In genomic region chr3:197297020-197297419, GRCh38 we compare ENCODE assay signal across 8 cellular contexts. TPM values are rescaled to one million over a fixed set of nuclear protein-coding genes. Genes with fewer than 3 reads are reported as not detected.
DNase-seq lines count a peak whose midpoint lies in the region; ATAC-seq lines count a peak whose summit lies in the region.

No MANE protein-coding gene starts in this region.

- H3K4me3 ChIP-seq in iPS DF 6.9 (ENCODE audit: low read length): peak overlapping the region; percentile 52

- no peaks in the 10 kb centered on the region; the same call in 1 of the 2 replicates for H3K4me1 ChIP-seq in iPS DF 6.9 (ENCODE audit: control insufficient read depth, insufficient read depth, low read length)

- peaks cover 35% of the 10 kb centered on the region for H3K27me3 Mint-ChIP-seq in activated naive CD4-positive, alpha-beta T cell treated with anti-CD3 and anti-CD28 coated beads, Interleukin-2, amount 10 ng/mL, durations not matched to agents 7 days and 5 days
- peaks cover 14% of the 10 kb centered on the region for H3K27me3 Mint-ChIP-seq in activated CD4-positive, alpha-beta memory T cell treated with anti-CD3 and anti-CD28 coated beads for 36 hours
- peaks cover 8 to 18% of the 10 kb centered on the region in 2 donors for H3K27me3 Mint-ChIP-seq in stimulated activated naive B cell treated with anti-CD40 and anti-IgM and Interleukin-4, amounts not matched to agents 10 μg/mL and 1 μg/mL and 100 μg/mL, for 72 hours

- no peaks in the 10 kb centered on the region for H3K9me3 Mint-ChIP-seq in activated naive CD4-positive, alpha-beta T cell treated with anti-CD3 and anti-CD28 coated beads, Interleukin-2, amount 10 ng/mL, durations not matched to agents 7 days and 5 days
- H3K9me3 Mint-ChIP-seq in activated CD4-positive, alpha-beta memory T cell treated with anti-CD3 and anti-CD28 coated beads for 36 hours: no peaks in the 10 kb centered on the region
- H3K9me3 Mint-ChIP-seq in stimulated activated naive B cell treated with anti-CD40 and anti-IgM and Interleukin-4, amounts not matched to agents 10 μg/mL and 1 μg/mL and 100 μg/mL, for 72 hours: no peaks in the 10 kb centered on the region

- ATAC-seq in stimulated activated naive B cell treated with anti-CD40 and anti-IgM and Interleukin-4, amounts not matched to agents 10 μg/mL and 1 μg/mL and 100 μg/mL, for 72 hours (replicated peaks): no peak

- peak overlapping the region; percentile 88 for H3K27ac Mint-ChIP-seq in activated naive CD4-positive, alpha-beta T cell treated with anti-CD3 and anti-CD28 coated beads, Interleukin-2, amount 10 ng/mL, durations not matched to agents 7 days and 5 days
- H3K27ac Mint-ChIP-seq in activated CD4-positive, alpha-beta memory T cell treated with anti-CD3 and anti-CD28 coated beads for 36 hours: peak overlapping the region; percentile 89
- peak overlapping the region; percentile 88 for H3K27ac Mint-ChIP-seq in stimulated activated naive B cell treated with anti-CD40 and anti-IgM and Interleukin-4, amounts not matched to agents 10 μg/mL and 1 μg/mL and 100 μg/mL, for 72 hours

- H3K4me1 Mint-ChIP-seq in activated naive CD4-positive, alpha-beta T cell treated with anti-CD3 and anti-CD28 coated beads, Interleukin-2, amount 10 ng/mL, durations not matched to agents 7 days and 5 days: peaks cover 43% of the 10 kb centered on the region
- H3K4me1 Mint-ChIP-seq in activated CD4-positive, alpha-beta memory T cell treated with anti-CD3 and anti-CD28 coated beads for 36 hours (ENCODE audit: low read depth): peaks cover 36% of the 10 kb centered on the region
- peaks cover 15 to 22% of the 10 kb centered on the region in 2 donors for H3K4me1 Mint-ChIP-seq in stimulated activated naive B cell treated with anti-CD40 and anti-IgM and Interleukin-4, amounts not matched to agents 10 μg/mL and 1 μg/mL and 100 μg/mL, for 72 hours

- POLR2A ChIA-PET in activated CD4-positive, alpha-beta memory T cell treated with anti-CD3 and anti-CD28 coated beads for 36 hours (lab: Charles Lee): no interaction called here

- no peaks in the 10 kb centered on the region for H3K9me3 ChIP-seq in iPS DF 6.9 (ENCODE audit: control insufficient read depth, insufficient read depth, low read length)

- intact Hi-C loops in activated CD4-positive, alpha-beta memory T cell treated with anti-CD3 and anti-CD28 coated beads for 36 hours (cut with micrococcal nuclease): loop anchor here (5.0 to 10.0 kb wide), 5 partner anchors 40 to 652 kb away; partner anchors contain the start of gene NCBP2

- H3K27ac ChIP-seq in iPS DF 6.9 (ENCODE audit: low read length): no peak overlapping the region

- CTCF ChIA-PET in activated naive CD4-positive, alpha-beta T cell treated with anti-CD3 and anti-CD28 coated beads, Interleukin-2, amount 10 ng/mL, durations not matched to agents 7 days and 5 days (lab: Charles Lee): interaction anchor here (0.7 kb wide), 1 partner anchor 422 kb away, joined by 3 read pairs; no protein-coding TSS in a partner anchor
- CTCF ChIA-PET in activated CD4-positive, alpha-beta memory T cell treated with anti-CD3 and anti-CD28 coated beads for 36 hours (lab: Charles Lee): no interaction called here

- peak overlapping the region; percentile 92 for H3K4me3 Mint-ChIP-seq in activated naive CD4-positive, alpha-beta T cell treated with anti-CD3 and anti-CD28 coated beads, Interleukin-2, amount 10 ng/mL, durations not matched to agents 7 days and 5 days
- peak overlapping the region; percentile 97 for H3K4me3 Mint-ChIP-seq in activated CD4-positive, alpha-beta memory T cell treated with anti-CD3 and anti-CD28 coated beads for 36 hours
- peak overlapping the region; percentile 92 to 93 for H3K4me3 Mint-ChIP-seq in stimulated activated naive B cell treated with anti-CD40 and anti-IgM and Interleukin-4, amounts not matched to agents 10 μg/mL and 1 μg/mL and 100 μg/mL, for 72 hours

- peaks cover 2% of the 10 kb centered on the region; the same call in 1 of the 2 replicates for H3K36me3 ChIP-seq in iPS DF 6.9 (ENCODE audit: control insufficient read depth, insufficient read depth, low read length)

- H3K36me3 Mint-ChIP-seq in activated naive CD4-positive, alpha-beta T cell treated with anti-CD3 and anti-CD28 coated beads, Interleukin-2, amount 10 ng/mL, durations not matched to agents 7 days and 5 days: peaks cover 25% of the 10 kb centered on the region
- H3K36me3 Mint-ChIP-seq in activated CD4-positive, alpha-beta memory T cell treated with anti-CD3 and anti-CD28 coated beads for 36 hours: peaks cover 22% of the 10 kb centered on the region
- peaks cover 4 to 7% of the 10 kb centered on the region in 2 donors for H3K36me3 Mint-ChIP-seq in stimulated activated naive B cell treated with anti-CD40 and anti-IgM and Interleukin-4, amounts not matched to agents 10 μg/mL and 1 μg/mL and 100 μg/mL, for 72 hours

- no peaks in the 10 kb centered on the region for H3K27me3 ChIP-seq in iPS DF 6.9 (ENCODE audit: control insufficient read depth, insufficient read depth, low read length)

- DNase-seq in activated naive CD4-positive, alpha-beta T cell treated with anti-CD3 and anti-CD28 coated beads, Interleukin-2, amount 10 ng/mL, durations not matched to agents 7 days and 5 days: no peak
- no peak for DNase-seq in activated naive CD4-positive, alpha-beta T cell (lab: John Stamatoyannopoulos, UW)
- no peak for DNase-seq in activated CD4-positive, alpha-beta memory T cell treated with anti-CD3 and anti-CD28 coated beads for 36 hours
- DNase-seq in iPS DF 6.9 (ENCODE audit: low read depth, low spot score) (no peak), 8988T (no peak), amniotic stem cell (lab: John Stamatoyannopoulos, UW) (no peak), activated gamma-delta T cell treated with Interleukin-2 at 50 U/mL for 16 hours (no peak)
- no peak for DNase-seq in stimulated activated naive B cell treated with anti-CD40 and anti-IgM and Interleukin-4, amounts not matched to agents 10 μg/mL and 1 μg/mL and 100 μg/mL, for 72 hours

- WGBS in iPS DF 6.9 (ENCODE audit: insufficient coverage, insufficient read length): no CpG with 5 or more reads among the region's 14 CpGs

RNA-seq across cellular contexts. Expression of gene DLG1, which starts 1.4 kb away (rescaled TPM):
- total RNA-seq in activated CD4-positive, alpha-beta memory T cell treated with anti-CD3 and anti-CD28 coated beads for 36 hours: 10 to 100 TPM; 52.6 to 53.3 TPM
